ENCODE assay signal across 18 cellular contexts in the genomic region with DNA sequence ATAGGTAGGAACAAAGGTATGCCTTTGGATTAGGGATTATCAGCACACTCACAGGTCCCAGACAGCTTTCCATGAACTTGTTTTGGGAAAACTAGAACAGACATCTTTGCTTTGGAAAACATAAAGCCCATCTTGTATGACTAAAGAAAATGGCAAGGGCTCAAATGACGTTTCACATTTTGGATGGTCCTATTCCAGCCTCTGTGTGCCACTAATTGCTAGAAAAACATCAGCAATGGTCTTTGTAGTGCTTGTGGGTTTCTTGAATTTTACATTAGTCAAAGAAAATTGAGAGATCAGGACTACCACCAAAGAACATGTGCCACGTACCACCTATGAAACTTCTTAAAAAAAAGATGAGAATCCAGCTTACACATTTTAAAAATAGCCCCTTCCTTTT.
DNase-seq lines count a peak whose midpoint lies in the region; ATAC-seq and TF ChIP-seq lines count a peak whose summit lies in the region.
"Had no signal": no experiment of that assay in that cellular context is flagged by ENCODE, and none has a peak within 500 bp of the region (broad histone marks: within the 10 kb centered on the region; RNA-seq: fewer than 3 reads in every experiment).

No MANE protein-coding gene starts in this region.

- intact Hi-C loops in sciatic nerve (cut with DNase I): no loop called here
- intact Hi-C loops in PC-9 (cut with micrococcal nuclease; ENCODE audit: unreplicated experiment): no loop called here

- H3K4me1 ChIP-seq in PC-9 (replicated peaks; ENCODE audit: insufficient read depth): no peaks in the 10 kb centered on the region

- no peaks in the 10 kb centered on the region; the same call in 1 of the 2 replicates for H4K20me1 ChIP-seq in PC-9 (ENCODE audit: insufficient read depth)
- H4K20me1 ChIP-seq: BLaER1 had no signal

- no peaks in the 10 kb centered on the region for H3F3A ChIP-seq in PC-9 (ENCODE audit: insufficient read depth, low read depth)

- no peaks in the 10 kb centered on the region for H3K27me3 ChIP-seq in PC-9 (ENCODE audit: insufficient read depth, low read depth)

- no peak for TF ChIP-seq CTCF in PC-9 (conservative IDR thresholded peaks at IDR 0.05)

- no peaks in the 10 kb centered on the region for H3K36me3 ChIP-seq in PC-9 (ENCODE audit: low read depth)

- POLR2A ChIA-PET in PC-9 (lab: Charles Lee; ENCODE audit: unreplicated experiment): no interaction called here

- peak; percentile 13 for DNase-seq in RPMI7951 (ENCODE audit: low read depth)
- DNase-seq in fibroblast of peridontal ligament (ENCODE audit: extremely low read depth): peak; percentile 44
- no peak for DNase-seq in sciatic nerve (ENCODE audit: low spot score)
- DNase-seq in NCI-H2171 treated with DMSO at 0.1 percent for 48 hours (lab: John Stamatoyannopoulos, UW): no peak
- no peak for DNase-seq in PC-9
- DNase-seq: CD4-positive, CD25-positive, alpha-beta regulatory T cell; CD8-positive, alpha-beta T cell; DMS 273 treated with DMSO at 0.1 percent for 48 hours; DMS79; EL; GDM1; GM23248; H7; HCEC 1CT had no signal

- no peak overlapping the region for H3K27ac ChIP-seq in PC-9
- H3K27ac ChIP-seq: BLaER1, C4-2B, GM23248 had no signal

- ATAC-seq in sciatic nerve: peak; percentile 79
- ATAC-seq in HG02884 (IDR thresholded peaks at IDR 0.05; ENCODE audit: unreplicated experiment): no peak
- ATAC-seq: CD8-positive, alpha-beta T cell; GM12878 had no signal

- H3K9me2 ChIP-seq in PC-9 (ENCODE audit: insufficient read depth): no peaks in the 10 kb centered on the region

- no peak overlapping the region for H3K4me2 ChIP-seq in PC-9
- H3K4me2 ChIP-seq: BLaER1 had no signal

- no TSS peak for BruUV-seq in PC-9 (replicated peaks; lab: Mats Ljungman, UMichigan)

- CTCF ChIA-PET in PC-9 (lab: Charles Lee): no interaction called here

- no peaks in the 10 kb centered on the region for H3K79me2 ChIP-seq in PC-9 (ENCODE audit: low read depth)

- H2AFZ ChIP-seq in PC-9: no peak overlapping the region
- H2AFZ ChIP-seq: GM23248 had no signal

- no peak overlapping the region for H3K4me3 ChIP-seq in PC-9
- H3K4me3 ChIP-seq: BLaER1, GM12878, GM23248 had no signal

- H3K9me3 ChIP-seq in PC-9 (ENCODE audit: insufficient read depth, low read depth): no peaks in the 10 kb centered on the region
- H3K9me3 ChIP-seq: BLaER1 had no signal

Comparison
In these comparisons a context has a peak if more than half of its experiments do, and no peak if none do; other contexts are left out.
1. DNase-seq: peak in RPMI7951 (single experiment) and fibroblast of peridontal ligament (single experiment); none in sciatic nerve (single experiment), NCI-H2171 treated with DMSO at 0.1 percent for 48 hours (single experiment) and PC-9 (0 of 2).